32 cellular contexts compared by ENCODE assay signal in the genomic region with DNA sequence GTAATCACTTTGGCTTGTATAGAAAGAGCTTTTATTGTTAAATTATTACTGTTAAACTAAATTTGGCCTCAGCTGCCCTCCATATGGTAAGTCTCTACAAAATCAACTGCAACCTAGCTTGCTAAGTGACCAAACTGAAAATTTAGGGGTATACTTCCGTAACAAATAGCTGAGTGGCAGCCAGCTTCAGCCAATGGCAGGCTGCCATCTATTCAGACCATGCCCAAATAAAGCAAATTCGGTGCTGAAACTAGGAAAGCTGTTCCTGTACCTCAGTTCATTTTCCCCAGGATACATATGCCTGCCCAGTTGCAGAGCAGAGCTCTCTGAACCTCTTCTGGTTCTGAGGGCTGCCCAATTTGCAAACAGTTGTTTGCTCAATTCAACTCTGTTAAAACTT.
"Had no signal": no experiment of that assay in that cellular context is flagged by ENCODE, and none has a peak within 500 bp of the region (broad histone marks: within the 10 kb centered on the region; RNA-seq: fewer than 3 reads in every experiment).

No MANE protein-coding gene starts in this region.

- H3K27me3 ChIP-seq: ascending aorta, brain microvascular endothelial cell, foreskin keratinocyte, gastrocnemius medialis, hepatocyte had no signal

- H2AFZ ChIP-seq: hepatocyte had no signal

- H3K4me1 Mint-ChIP-seq: activated CD4-positive, alpha-beta memory T cell treated with anti-CD3 and anti-CD28 coated beads, Interleukin-2, amount 10 ng/mL, durations not matched to agents 7 days and 5 days; activated CD4-positive, alpha-beta T cell treated with anti-CD3 and anti-CD28 coated beads, Interleukin-2, amount 10 ng/mL, durations not matched to agents 7 days and 5 days; activated naive CD4-positive, alpha-beta T cell treated with anti-CD3 and anti-CD28 coated beads, Interleukin-2, amount 10 ng/mL, durations not matched to agents 7 days and 5 days; activated naive CD8-positive, alpha-beta T cell treated with anti-CD3 and anti-CD28 coated beads, Interleukin-2, amount 10 ng/mL, durations not matched to agents 7 days and 5 days; T-cell; T-helper 17 cell had no signal

- H3K4me3 ChIP-seq: ascending aorta, gastrocnemius medialis, heart right ventricle, hepatocyte had no signal

- H3K4me3 Mint-ChIP-seq: activated CD4-positive, alpha-beta memory T cell treated with anti-CD3 and anti-CD28 coated beads, Interleukin-2, amount 10 ng/mL, durations not matched to agents 7 days and 5 days; activated CD4-positive, alpha-beta T cell treated with anti-CD3 and anti-CD28 coated beads, Interleukin-2, amount 10 ng/mL, durations not matched to agents 7 days and 5 days; activated naive CD4-positive, alpha-beta T cell treated with anti-CD3 and anti-CD28 coated beads, Interleukin-2, amount 10 ng/mL, durations not matched to agents 7 days and 5 days; activated naive CD8-positive, alpha-beta T cell treated with anti-CD3 and anti-CD28 coated beads, Interleukin-2, amount 10 ng/mL, durations not matched to agents 7 days and 5 days; activated T-cell treated with anti-CD3 and anti-CD28 coated beads, Interleukin-2, amount 50 U/mL, for 24 hours; activated T-cell treated with anti-CD3 and anti-CD28 coated beads, Interleukin-2, amount 50 U/mL, for 72 hours; effector memory CD8-positive, alpha-beta T cell; T-cell; T-helper 17 cell; T-helper 2 cell treated with Interferon-gamma antibody and Interleukin-4, amounts not matched to agents 5 μg/mL and 100 μg/mL, for 36 hours; WTC11 had no signal

- H3K4me2 ChIP-seq: hepatocyte had no signal

- DNase-seq: activated CD4-positive, alpha-beta memory T cell treated with anti-CD3 and anti-CD28 coated beads, Interleukin-2, amount 10 ng/mL, durations not matched to agents 7 days and 5 days; activated CD4-positive, alpha-beta T cell treated with anti-CD3 and anti-CD28 coated beads for 1 hour; activated CD4-positive, alpha-beta T cell treated with anti-CD3 and anti-CD28 coated beads for 4 hours; activated CD4-positive, alpha-beta T cell treated with anti-CD3 and anti-CD28 coated beads, Interleukin-2, amount 10 ng/mL, durations not matched to agents 7 days and 5 days; activated CD4-positive, alpha-beta T cell treated with anti-CD3 and anti-CD28 coated beads, Interleukin-2, amount 50 U/mL, for 4 hours; activated CD8-positive, alpha-beta memory T cell treated with anti-CD3 and anti-CD28 coated beads, Interleukin-2, amount 50 U/mL, for 48 hours; activated gamma-delta T cell; activated naive CD4-positive, alpha-beta T cell; activated naive CD4-positive, alpha-beta T cell treated with anti-CD3 and anti-CD28 coated beads, Interleukin-2, amount 10 ng/mL, durations not matched to agents 7 days and 5 days; activated naive CD8-positive, alpha-beta T cell treated with anti-CD3 and anti-CD28 coated beads, Interleukin-2, amount 10 ng/mL, durations not matched to agents 7 days and 5 days; activated T-cell treated with anti-CD3 and anti-CD28 coated beads for 4 hours; activated T-cell treated with anti-CD3 and anti-CD28 coated beads, Interleukin-2, amount 50 U/mL, for 24 hours; activated T-cell treated with anti-CD3 and anti-CD28 coated beads, Interleukin-2, amount 50 U/mL, for 72 hours; brain microvascular endothelial cell; cortex of kidney; dermis blood vessel endothelial cell; effector CD4-positive, alpha-beta T cell; effector memory CD8-positive, alpha-beta T cell; foreskin keratinocyte; gastrocnemius medialis; heart right ventricle; T-cell; T-helper 17 cell had no signal

- H3K27ac ChIP-seq: ascending aorta, brain microvascular endothelial cell, foreskin keratinocyte, gastrocnemius medialis, heart right ventricle, hepatocyte, VCaP had no signal

- H3K36me3 Mint-ChIP-seq: activated naive CD4-positive, alpha-beta T cell treated with anti-CD3 and anti-CD28 coated beads, Interleukin-2, amount 10 ng/mL, durations not matched to agents 7 days and 5 days; activated naive CD4-positive, alpha-beta T cell treated with anti-CD3 and anti-CD28 coated beads, Interleukin-2, amount 50 U/mL, for 72 hours; activated naive CD8-positive, alpha-beta T cell treated with anti-CD3 and anti-CD28 coated beads, Interleukin-2, amount 10 ng/mL, durations not matched to agents 7 days and 5 days; T-cell; WTC11 had no signal

- ATAC-seq: activated naive CD4-positive, alpha-beta T cell treated with anti-CD3 and anti-CD28 coated beads, Interleukin-2, amount 50 U/mL, for 72 hours; activated T-cell treated with anti-CD3 and anti-CD28 coated beads, Interleukin-2, amount 50 U/mL, for 72 hours; effector memory CD8-positive, alpha-beta T cell; esophagus mucosa; foreskin keratinocyte; gastrocnemius medialis; heart right ventricle; T-cell; T-helper 17 cell; WTC11 had no signal

- H3K4me1 ChIP-seq: ascending aorta, gastrocnemius medialis, heart right ventricle had no signal

- H3K79me2 ChIP-seq: hepatocyte had no signal

- H3K9me3 ChIP-seq: ascending aorta, gastrocnemius medialis, heart right ventricle had no signal

- FAIRE-seq: colon, endometrium had no signal

- H3K36me3 ChIP-seq: ascending aorta, brain microvascular endothelial cell, gastrocnemius medialis, heart right ventricle had no signal

- H3K27ac Mint-ChIP-seq: activated CD4-positive, alpha-beta memory T cell treated with anti-CD3 and anti-CD28 coated beads, Interleukin-2, amount 10 ng/mL, durations not matched to agents 7 days and 5 days; activated CD4-positive, alpha-beta T cell treated with anti-CD3 and anti-CD28 coated beads, Interleukin-2, amount 10 ng/mL, durations not matched to agents 7 days and 5 days; activated naive CD4-positive, alpha-beta T cell treated with anti-CD3 and anti-CD28 coated beads, Interleukin-2, amount 10 ng/mL, durations not matched to agents 7 days and 5 days; activated naive CD4-positive, alpha-beta T cell treated with anti-CD3 and anti-CD28 coated beads, Interleukin-2, amount 50 U/mL, for 72 hours; activated naive CD8-positive, alpha-beta T cell treated with anti-CD3 and anti-CD28 coated beads, Interleukin-2, amount 10 ng/mL, durations not matched to agents 7 days and 5 days; activated T-cell treated with anti-CD3 and anti-CD28 coated beads, Interleukin-2, amount 50 U/mL, for 24 hours; activated T-cell treated with anti-CD3 and anti-CD28 coated beads, Interleukin-2, amount 50 U/mL, for 72 hours; effector memory CD8-positive, alpha-beta T cell; T-cell; T-helper 17 cell; T-helper 2 cell treated with Interferon-gamma antibody and Interleukin-4, amounts not matched to agents 5 μg/mL and 100 μg/mL, for 36 hours; WTC11 had no signal

- H3K9me3 Mint-ChIP-seq: activated CD4-positive, alpha-beta memory T cell treated with anti-CD3 and anti-CD28 coated beads, Interleukin-2, amount 10 ng/mL, durations not matched to agents 7 days and 5 days; activated CD4-positive, alpha-beta T cell treated with anti-CD3 and anti-CD28 coated beads, Interleukin-2, amount 10 ng/mL, durations not matched to agents 7 days and 5 days; activated naive CD4-positive, alpha-beta T cell treated with anti-CD3 and anti-CD28 coated beads, Interleukin-2, amount 10 ng/mL, durations not matched to agents 7 days and 5 days; activated naive CD4-positive, alpha-beta T cell treated with anti-CD3 and anti-CD28 coated beads, Interleukin-2, amount 50 U/mL, for 72 hours; activated naive CD8-positive, alpha-beta T cell treated with anti-CD3 and anti-CD28 coated beads, Interleukin-2, amount 10 ng/mL, durations not matched to agents 7 days and 5 days; activated T-cell treated with anti-CD3 and anti-CD28 coated beads, Interleukin-2, amount 50 U/mL, for 24 hours; activated T-cell treated with anti-CD3 and anti-CD28 coated beads, Interleukin-2, amount 50 U/mL, for 72 hours; effector memory CD8-positive, alpha-beta T cell; T-cell; T-helper 2 cell treated with Interferon-gamma antibody and Interleukin-4, amounts not matched to agents 5 μg/mL and 100 μg/mL, for 36 hours; WTC11 had no signal
